ENCODE assay signal across 8 cellular contexts in the genomic region with DNA sequence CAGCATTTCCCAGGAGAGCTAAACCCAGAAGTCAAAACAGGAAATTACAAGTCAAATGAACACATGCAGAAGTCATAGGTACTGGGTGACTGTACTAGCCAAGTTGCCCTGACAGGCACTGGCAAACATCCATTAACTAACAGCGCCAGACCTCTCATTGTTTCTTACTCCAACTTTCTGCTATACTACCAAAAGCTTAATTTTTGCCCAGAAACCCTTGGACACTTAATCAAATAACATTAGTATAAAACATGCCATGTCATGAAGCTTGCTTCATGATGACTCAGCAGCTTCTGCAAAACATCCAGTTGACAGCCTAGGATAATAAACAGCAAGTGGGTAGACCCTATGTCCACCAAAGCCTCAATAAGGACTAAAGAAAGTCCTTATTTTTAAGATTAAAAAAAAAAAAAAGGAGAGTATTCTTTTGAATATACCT. TPM values are rescaled to one million over a fixed set of nuclear protein-coding genes. Genes with fewer than 3 reads are reported as not detected.
A peak's percentile ranks its signal among the peaks of the same experiment; 100 is the strongest.
DNase-seq lines count a peak whose midpoint lies in the region; ATAC-seq and TF ChIP-seq lines count a peak whose summit lies in the region.

No MANE protein-coding gene starts in this region.

- H3K36me3 ChIP-seq in HUES64 (ENCODE audit: insufficient read depth, low read length) = no peaks in the 10 kb centered on the region

- ATAC-seq in activated B cell treated with CpG ODN at 0.5 μM for 24 hours (ENCODE audit: low read depth) (peak; percentile 15), GM19397 (IDR thresholded peaks at IDR 0.05; ENCODE audit: unreplicated experiment) (no peak), GM19463 (IDR thresholded peaks at IDR 0.05; ENCODE audit: unreplicated experiment) (no peak)

- DNase-seq in CD1c-positive myeloid dendritic cell (ENCODE audit: extremely low spot score) = peak; percentile 61
- no peak for DNase-seq in activated B cell treated with CpG ODN at 0.5 μM for 24 hours
- DNase-seq in inferior parietal cortex (ENCODE audit: extremely low spot score) = peak; percentile 20
- DNase-seq in NCI-H2081 treated with DMSO at 0.1 percent for 48 hours (lab: John Stamatoyannopoulos, UW) = no peak
- no peak for DNase-seq in SHP77 treated with DMSO at 0.1 percent for 48 hours (lab: John Stamatoyannopoulos, UW)

- POLR2A ChIA-PET in activated B cell treated with CpG ODN at 0.5 μM for 24 hours (lab: Charles Lee) = interaction anchor here (0.6 to 1.6 kb wide), 4 partner anchors 8 to 452 kb away, joined by 3 to 6 read pairs (median 3); no protein-coding TSS in a partner anchor

- H3K9ac ChIP-seq in HUES64 (ENCODE audit: low read depth, low read length) = no peak overlapping the region

- H3K4me1 Mint-ChIP-seq in activated B cell treated with CpG ODN at 0.5 μM for 24 hours = peaks cover 74% of the 10 kb centered on the region

- 92% methylated on average over 1 of the region's 1 CpG for WGBS in HUES64

- intact Hi-C loops in activated B cell treated with CpG ODN at 0.5 μM for 24 hours (cut with micrococcal nuclease) = loop anchor here (1.0 to 10.0 kb wide), 8 partner anchors 11 to 1798 kb away; a partner anchor contains a TSS

- 0 out of 2 replicates have a peak overlapping the region, but pooled peaks have one; percentile 5 for H3K4me3 ChIP-seq in HUES64 (ENCODE audit: low read length)

- H3K27me3 Mint-ChIP-seq in activated B cell treated with CpG ODN at 0.5 μM for 24 hours = no peaks in the 10 kb centered on the region

- H3K4me3 Mint-ChIP-seq in activated B cell treated with CpG ODN at 0.5 μM for 24 hours = peak overlapping the region; percentile 74

- no peaks in the 10 kb centered on the region for H3K9me3 Mint-ChIP-seq in activated B cell treated with CpG ODN at 0.5 μM for 24 hours

- H3K27me3 ChIP-seq in HUES64 (ENCODE audit: insufficient read depth, low read length) = no peaks in the 10 kb centered on the region

- no peak for TF ChIP-seq CTCF in activated B cell treated with CpG ODN at 0.5 μM for 24 hours (IDR thresholded peaks at IDR 0.05)

- peaks cover 17% of the 10 kb centered on the region for H3K4me1 ChIP-seq in HUES64 (ENCODE audit: insufficient read depth, low read length)

- peak overlapping the region; percentile 76 for H3K27ac Mint-ChIP-seq in activated B cell treated with CpG ODN at 0.5 μM for 24 hours

- peaks cover 16% of the 10 kb centered on the region for H3K36me3 Mint-ChIP-seq in activated B cell treated with CpG ODN at 0.5 μM for 24 hours (ENCODE audit: low read depth)

- H3K27ac ChIP-seq in HUES64 (ENCODE audit: low read depth, low read length) = no peak overlapping the region

- CTCF ChIA-PET in activated B cell treated with CpG ODN at 0.5 μM for 24 hours (lab: Charles Lee) = interaction anchor here (1.1 kb wide), 1 partner anchor 18 kb away, joined by 3 read pairs; no protein-coding TSS in a partner anchor

- no peaks in the 10 kb centered on the region for H3K9me3 ChIP-seq in HUES64 (ENCODE audit: insufficient read depth, low read depth, low read length)

RNA-seq across cellular contexts. Expression of a gene that starts 3.5 kb away (rescaled TPM):
- polyA plus RNA-seq in HUES64 (2013, experiment 1 of 2) = 61.5 TPM
- 59.0 TPM for polyA plus RNA-seq in HUES64 (2013, experiment 2 of 2)
- total RNA-seq in activated B cell treated with CpG ODN at 0.5 μM for 24 hours = 59.2 and 63.8 TPM in 2 replicates

Comparison
In these comparisons a context has a peak if more than half of its experiments do, and no peak if none do; other contexts are left out.
1. DNase-seq: peak in CD1c-positive myeloid dendritic cell (single experiment) and inferior parietal cortex (single experiment); none in activated B cell treated with CpG ODN at 0.5 μM for 24 hours (single experiment), NCI-H2081 treated with DMSO at 0.1 percent for 48 hours (single experiment) and SHP77 treated with DMSO at 0.1 percent for 48 hours (single experiment).